In the genomic region with DNA sequence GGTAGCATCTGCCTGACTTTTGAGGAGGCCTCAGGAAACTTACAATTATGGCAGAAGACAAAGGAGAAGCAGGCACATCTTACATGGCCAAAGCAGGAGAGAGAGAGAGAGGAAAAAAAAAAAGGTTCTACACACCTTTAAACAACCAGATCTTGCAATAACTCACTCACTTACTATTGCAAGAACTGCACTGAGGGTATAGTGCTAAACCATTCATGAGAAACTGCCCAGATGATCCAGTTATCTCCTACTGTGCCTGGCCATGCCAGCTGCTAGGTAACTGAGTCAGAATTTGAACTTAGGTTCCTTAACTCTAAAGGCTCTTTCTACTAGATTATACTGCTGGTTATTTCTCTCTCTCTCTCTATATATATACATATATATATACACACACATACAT, we compare ENCODE assay signal across 18 cellular contexts. TPM values are rescaled to one million over a fixed set of nuclear protein-coding genes. Genes with fewer than 3 reads are reported as not detected.
DNase-seq lines count a peak whose midpoint lies in the region; ATAC-seq and TF ChIP-seq lines count a peak whose summit lies in the region.
"Had no signal": no experiment of that assay in that cellular context is flagged by ENCODE, and none has a peak within 500 bp of the region (broad histone marks: within the 10 kb centered on the region; RNA-seq: fewer than 3 reads in every experiment).

No MANE protein-coding gene starts in this region.

- POLR2A ChIA-PET in MCF 10A (lab: Yijun Ruan, JAX), result no interaction called here

- no peak for ATAC-seq in T-helper 17 cell
- ATAC-seq: GM23338 had no signal

- CTCF ChIA-PET in MCF 10A (lab: Yijun Ruan, JAX), result interaction anchor here (1.0 kb wide), 1 partner anchor 10 kb away, joined by 4 read pairs; no protein-coding TSS in a partner anchor

- H3K27me3 ChIP-seq in breast epithelium (no peaks in the 10 kb centered on the region), esophagus (ENCODE audit: control insufficient read depth in 1 of 2, insufficient read depth in 2 of 2, low read length in 2 of 2) (no peaks in the 10 kb centered on the region)

- H3K36me3 Mint-ChIP-seq in MCF 10A (ENCODE audit: insufficient read depth, unreplicated experiment), result peaks cover 4% of the 10 kb centered on the region
- H3K36me3 Mint-ChIP-seq in T-helper 17 cell (ENCODE audit: low read depth), result no peaks in the 10 kb centered on the region
- no peaks in the 10 kb centered on the region for H3K36me3 Mint-ChIP-seq in type B pancreatic cell

- H3K4me1 Mint-ChIP-seq in MCF 10A (ENCODE audit: insufficient read depth, unreplicated experiment) (peaks cover 20% of the 10 kb centered on the region), T-helper 17 cell (peaks cover 11% of the 10 kb centered on the region), type B pancreatic cell (ENCODE audit: unreplicated experiment) (no peaks in the 10 kb centered on the region)
- H3K4me1 Mint-ChIP-seq: GM23338 had no signal

- H3K4me3 ChIP-seq in breast epithelium (no peak overlapping the region), esophagus (ENCODE audit: low read depth in 1 of 2, low read length in 2 of 2) (no peak overlapping the region)
- H3K4me3 ChIP-seq: GM23338 had no signal

- H3K9me3 Mint-ChIP-seq in MCF 10A (ENCODE audit: unreplicated experiment), result no peaks in the 10 kb centered on the region
- H3K9me3 Mint-ChIP-seq in type B pancreatic cell, result peaks cover 4% of the 10 kb centered on the region

- H3K27ac Mint-ChIP-seq in MCF 10A (ENCODE audit: low read depth, unreplicated experiment) (peak overlapping the region; percentile 68), T-helper 17 cell (peak overlapping the region; percentile 67), type B pancreatic cell (peak overlapping the region; percentile 44)
- H3K27ac Mint-ChIP-seq: GM23338 had no signal

- intact Hi-C loops in MCF 10A (cut with micrococcal nuclease) (loop anchor here (5.0 kb wide), 3 partner anchors 80 to 385 kb away; no protein-coding TSS in a partner anchor), breast epithelium (cut with DNase I; ENCODE audit: low total_unique reads) (no loop called here)

- H3K36me3 ChIP-seq in breast epithelium (no peaks in the 10 kb centered on the region), esophagus (ENCODE audit: control insufficient read depth in 2 of 2, insufficient read depth in 2 of 2, low read length in 1 of 2) (no peaks in the 10 kb centered on the region)

- H3K27me3 Mint-ChIP-seq in MCF 10A (ENCODE audit: insufficient read depth, unreplicated experiment) (no peaks in the 10 kb centered on the region), T-helper 17 cell (peaks cover 6% of the 10 kb centered on the region), type B pancreatic cell (peaks cover 5% of the 10 kb centered on the region)

- H3K4me1 ChIP-seq in breast epithelium (no peaks in the 10 kb centered on the region), esophagus (ENCODE audit: control insufficient read depth in 2 of 2, insufficient read depth in 2 of 2, low read length in 1 of 2) (no peaks in the 10 kb centered on the region)

- no peak for TF ChIP-seq CTCF in MCF 10A (IDR thresholded peaks at IDR 0.05; ENCODE audit: unreplicated experiment)
- TF ChIP-seq CTCF in breast epithelium (IDR thresholded peaks at IDR 0.05), result no peak
- TF ChIP-seq CTCF in type B pancreatic cell (conservative IDR thresholded peaks at IDR 0.05), result no peak

- no TSS peak for BruUV-seq in MCF 10A (replicated peaks; lab: Mats Ljungman, UMichigan)

- no peak overlapping the region for H3K27ac ChIP-seq in breast epithelium
- peak overlapping the region; percentile 21 to 31 for H3K27ac ChIP-seq in esophagus (ENCODE audit: low read depth in 2 of 2, low read length in 1 of 2)
- no peak overlapping the region for H3K27ac ChIP-seq in caudate nucleus (ENCODE audit: low read depth, low read length)

- TF ChIP-seq POLR2A in breast epithelium (IDR thresholded peaks at IDR 0.05), result no peak

- DNase-seq in MCF 10A (ENCODE audit: unreplicated experiment) (no peak), breast epithelium (ENCODE audit: low spot score in 2 of 2) (no peak), T-helper 17 cell (no peak), type B pancreatic cell (ENCODE audit: extremely low spot score, unreplicated experiment) (no peak), caudate nucleus (lab: John Stamatoyannopoulos, UW) (no peak), A172 (ENCODE audit: low spot score) (no peak)
- DNase-seq in activated naive CD4-positive, alpha-beta T cell (lab: John Stamatoyannopoulos, UW), result no peak
- DNase-seq: C1 segment of cervical spinal cord, DMS79, KG1, NCI-H1048, NCI-H1436, NCI-H1930, NCI-H345, NCI-H524 treated with DMSO at 0.1 percent for 48 hours had no signal

- no peak overlapping the region for H3K4me3 Mint-ChIP-seq in MCF 10A (ENCODE audit: unreplicated experiment)
- H3K4me3 Mint-ChIP-seq in T-helper 17 cell, result no peak overlapping the region
- H3K4me3 Mint-ChIP-seq in type B pancreatic cell, result no peak overlapping the region
- H3K4me3 Mint-ChIP-seq: GM23338 had no signal

- H3K9me3 ChIP-seq in breast epithelium, result no peaks in the 10 kb centered on the region
- no peaks in the 10 kb centered on the region for H3K9me3 ChIP-seq in T-helper 17 cell (ENCODE audit: control insufficient read depth, low read length, poor library complexity, severe bottlenecking)
- H3K9me3 ChIP-seq in esophagus (ENCODE audit: control insufficient read depth in 2 of 2, insufficient read depth in 1 of 2, low read depth in 1 of 2, low read length in 1 of 2), result no peaks in the 10 kb centered on the region

RNA-seq across cellular contexts. Expression of a gene that starts 7.3 kb away (rescaled TPM):
- not detected in 2 replicates for total RNA-seq in MCF 10A (2022)
- not detected for total RNA-seq in breast epithelium
- not detected for total RNA-seq in T-helper 17 cell
- polyA plus RNA-seq in esophagus, result not detected
- total RNA-seq in type B pancreatic cell (ENCODE audit: low replicate concordance), result 0.43 TPM in 1 of 2 replicates, not detected in the other
- total RNA-seq in A172 (2014; rRNA removed; shearing (Covaris generic)), result not detected in 2 replicates
- total RNA-seq: GM23338, SK-MEL-5 had no signal

Comparison
In these comparisons a context has a peak if more than half of its experiments do, and no peak if none do; other contexts are left out.
1. H3K27ac ChIP-seq: peak in esophagus (2 of 2); none in breast epithelium (0 of 2) and caudate nucleus (single experiment).
2. Peak in every context shown above with its lines, with median percentiles within 50 percentile points of each other: H3K27ac Mint-ChIP-seq.